1 cellular context compared by ENCODE assay signal in genomic region chr9:133359420-133360175, GRCh38.
A peak's percentile ranks its signal among the peaks of the same experiment; 100 is the strongest.
TF ChIP-seq lines count a peak whose summit lies in the region.

No MANE protein-coding gene starts in this region.

TF ChIP-seq in K562, 482 proteins besides CTCF, POLR2A, EP300 and RAD21 (continued from another document and continues in another):
- no peak; the same call in 1 of the 2 replicates for TF ChIP-seq PKNOX1 (IDR thresholded peaks at IDR 0.05)
- TF ChIP-seq FOXJ3 (CRISPR knock-in tag; IDR thresholded peaks at IDR 0.05), result no peak
- TF ChIP-seq ZKSCAN1 (IDR thresholded peaks at IDR 0.05; ENCODE audit: low read depth, low read length), result no peak
- TF ChIP-seq ZNF12 (CRISPR knock-in tag; IDR thresholded peaks at IDR 0.05), result no peak
- no peak for TF ChIP-seq SAP30 (IDR thresholded peaks at IDR 0.05; ENCODE audit: borderline replicate concordance, insufficient read depth, low read depth, low read length, poor library complexity, severe bottlenecking)
- TF ChIP-seq KAT7 (CRISPR knock-in tag; IDR thresholded peaks at IDR 0.05; ENCODE audit: borderline replicate concordance), result no peak
- TF ChIP-seq HOMEZ (CRISPR knock-in tag; IDR thresholded peaks at IDR 0.05), result no peak
- no peak for TF ChIP-seq HDGF (IDR thresholded peaks at IDR 0.05)
- TF ChIP-seq RUNX1 (IDR thresholded peaks at IDR 0.05; ENCODE audit: low read depth), result no peak
- no peak for TF ChIP-seq RERE (CRISPR knock-in tag; IDR thresholded peaks at IDR 0.05; ENCODE audit: borderline replicate concordance)
- no peak for TF ChIP-seq MCM2 (IDR thresholded peaks at IDR 0.05; ENCODE audit: low read depth)
- TF ChIP-seq MNT (conservative IDR thresholded peaks at IDR 0.05), result peak; percentile 20 to 79; a peak in 2 of 4 replicates
- TF ChIP-seq MTA1 (IDR thresholded peaks at IDR 0.05; ENCODE audit: borderline replicate concordance), result no peak
- 0 out of 2 replicates have a peak, but pooled peaks have one; percentile 25 for TF ChIP-seq ZNF511 (CRISPR knock-in tag; IDR thresholded peaks at IDR 0.05)
- peak; percentile 28; the same call in 1 of the 2 replicates for TF ChIP-seq TFAP4 (CRISPR knock-in tag; IDR thresholded peaks at IDR 0.05; ENCODE audit: borderline replicate concordance)
- no peak for TF ChIP-seq SNAPC5 (CRISPR knock-in tag; IDR thresholded peaks at IDR 0.05)
- no peak for TF ChIP-seq NCOA2 (IDR thresholded peaks at IDR 0.05; ENCODE audit: partially characterized antibody in 2 of 2)
- TF ChIP-seq STAT5A (IDR thresholded peaks at IDR 0.05; ENCODE audit: borderline replicate concordance, low read length), result no peak
- no peak for TF ChIP-seq SMARCC2 (IDR thresholded peaks at IDR 0.05; ENCODE audit: low read depth)
- no peak for TF ChIP-seq ZNF280B (CRISPR knock-in tag; IDR thresholded peaks at IDR 0.05)
- no peak for TF ChIP-seq DMBX1 (CRISPR knock-in tag; IDR thresholded peaks at IDR 0.05; ENCODE audit: borderline replicate concordance)
- TF ChIP-seq ZBTB34 (CRISPR knock-in tag; IDR thresholded peaks at IDR 0.05), result no peak
- TF ChIP-seq NFXL1 (CRISPR knock-in tag; IDR thresholded peaks at IDR 0.05), result no peak
- TF ChIP-seq ETS2 (tag; IDR thresholded peaks at IDR 0.05; ENCODE audit: borderline replicate concordance, poor library complexity, severe bottlenecking), result no peak
- TF ChIP-seq RB1 (IDR thresholded peaks at IDR 0.05; ENCODE audit: low read depth), result no peak; the same call in none of the 2 replicates
- TF ChIP-seq MYBL2 (IDR thresholded peaks at IDR 0.05; ENCODE audit: low read depth), result no peak
- no peak for TF ChIP-seq MYBL2 (CRISPR knock-in tag; IDR thresholded peaks at IDR 0.05; ENCODE audit: borderline replicate concordance)
- TF ChIP-seq ZNF77 (CRISPR knock-in tag; IDR thresholded peaks at IDR 0.05), result no peak
- TF ChIP-seq ZKSCAN3 (CRISPR knock-in tag; IDR thresholded peaks at IDR 0.05), result no peak
- TF ChIP-seq BRCA1 (IDR thresholded peaks at IDR 0.05), result no peak
- TF ChIP-seq BRCA1 (CRISPR knock-in tag; IDR thresholded peaks at IDR 0.05), result no peak
- peak; percentile 78 for TF ChIP-seq ZNF740 (CRISPR knock-in tag; IDR thresholded peaks at IDR 0.05)
- peak in 1 of 2 experiments; percentile 49; a peak in 1 of 4 replicates for TF ChIP-seq ZNF740 (tag; IDR thresholded peaks at IDR 0.05)
- TF ChIP-seq SMARCA5 (IDR thresholded peaks at IDR 0.05), result no peak
- TF ChIP-seq POLR2H (tag; IDR thresholded peaks at IDR 0.05; ENCODE audit: low read depth), result no peak
- no peak for TF ChIP-seq HDAC1 (IDR thresholded peaks at IDR 0.05)
